ENCODE assay signal across 8 cellular contexts in genomic region chr5:54517512-54518145, GRCh38. TPM values are rescaled to one million over a fixed set of nuclear protein-coding genes. Genes with fewer than 3 reads are reported as not detected.
DNase-seq lines count a peak whose midpoint lies in the region; TF ChIP-seq lines count a peak whose summit lies in the region.

Gene SNX18, plus strand, starts transcription at chr5:54517759. Its CDS starts 194 bp downstream, at chr5:54517953.

- H3K27ac ChIP-seq in stomach: peak within 1 kb of the TSS; percentile 95 to 98 (median 96)

- no peaks in the 10 kb centered on the region for H3K27me3 Mint-ChIP-seq in neural crest cell (ENCODE audit: low read depth)

- TF ChIP-seq EP300 in stomach (IDR thresholded peaks at IDR 0.05): no peak

- H3K4me3 Mint-ChIP-seq in neural crest cell: peak within 1 kb of the TSS; percentile 87

- H3K9me3 ChIP-seq in stomach: no peaks in the 10 kb centered on the region

- TF ChIP-seq CTCF in LNCAP (IDR thresholded peaks at IDR 0.05) (peak; percentile 97), neural crest cell (conservative IDR thresholded peaks at IDR 0.05) (peak; percentile 100), stomach (IDR thresholded peaks at IDR 0.05) (peak in 5 of 7 experiments; percentile 91 to 98 (median 94))

- H3K4me3 ChIP-seq in stomach: peak within 1 kb of the TSS; percentile 85 to 100 (median 98)

- H3K4me1 Mint-ChIP-seq in neural crest cell: peaks cover 52% of the 10 kb centered on the region

- H3K27ac Mint-ChIP-seq in neural crest cell (ENCODE audit: unreplicated experiment): no peak within 1 kb of the TSS

- H3K27me3 ChIP-seq in stomach: no peaks in the 10 kb centered on the region

- TF ChIP-seq POLR2A in stomach (IDR thresholded peaks at IDR 0.05): no peak

- H3K36me3 Mint-ChIP-seq in neural crest cell (ENCODE audit: low read depth): peaks cover 5% of the 10 kb centered on the region

- H3K9me3 Mint-ChIP-seq in neural crest cell: no peaks in the 10 kb centered on the region

- H3K36me3 ChIP-seq in stomach: peaks cover 0 to 5% (median 0%) of the 10 kb centered on the region in 4 donors

- WGBS in stomach, 5 donors: 0 to 1% (median 0%) methylated on average over 20 to 88 of the region's 88 CpGs

- intact Hi-C loops in stomach (cut with DNase I; ENCODE audit: low total_unique reads): loop anchor here (5.0 kb wide), 1 partner anchor 330 kb away; no protein-coding TSS in a partner anchor

- H3K4me1 ChIP-seq in stomach: peaks cover 16 to 48% (median 36%) of the 10 kb centered on the region in 4 donors

- peak; percentile 91 for DNase-seq in ELF-1 (ENCODE audit: low read depth, low spot score)
- DNase-seq in GOT3 (lab: John Stamatoyannopoulos, UW): peak; percentile 84
- peak; percentile 78 to 91 for DNase-seq in SHP77 (lab: John Stamatoyannopoulos, UW)
- DNase-seq in activated effector memory CD4-positive, alpha-beta T cell treated with Interleukin-2 at 50 U/mL for 16 hours: peak; percentile 89
- DNase-seq in fibroblast of the conjunctiva (ENCODE audit: low read depth): peak; percentile 88
- peak; percentile 76 for DNase-seq in neural crest cell (ENCODE audit: low read depth, low spot score)
- peak; percentile 94 for DNase-seq in stomach

RNA-seq across cellular contexts. Expression of gene SNX18, which starts in this region (rescaled TPM):
- 19.4 and 21.3 TPM in 2 replicates for total RNA-seq in neural crest cell
- 10 to 100 TPM; 23.9 to 77.9 (median 40.4) TPM for total RNA-seq in stomach
- polyA plus RNA-seq in stomach: 10 to 100 TPM in 2 of 3 donors, 1 to 10 TPM in 1; 4.4 to 14.2 (median 12.5) TPM

Comparison
In these comparisons a context has a peak if more than half of its experiments do, and no peak if none do; other contexts are left out.
1. Peak in every context shown above with its lines: DNase-seq, H3K4me3 ChIP-seq and H3K27ac ChIP-seq.